Comparison of ENCODE assay signal across 9 cellular contexts in the genomic region with DNA sequence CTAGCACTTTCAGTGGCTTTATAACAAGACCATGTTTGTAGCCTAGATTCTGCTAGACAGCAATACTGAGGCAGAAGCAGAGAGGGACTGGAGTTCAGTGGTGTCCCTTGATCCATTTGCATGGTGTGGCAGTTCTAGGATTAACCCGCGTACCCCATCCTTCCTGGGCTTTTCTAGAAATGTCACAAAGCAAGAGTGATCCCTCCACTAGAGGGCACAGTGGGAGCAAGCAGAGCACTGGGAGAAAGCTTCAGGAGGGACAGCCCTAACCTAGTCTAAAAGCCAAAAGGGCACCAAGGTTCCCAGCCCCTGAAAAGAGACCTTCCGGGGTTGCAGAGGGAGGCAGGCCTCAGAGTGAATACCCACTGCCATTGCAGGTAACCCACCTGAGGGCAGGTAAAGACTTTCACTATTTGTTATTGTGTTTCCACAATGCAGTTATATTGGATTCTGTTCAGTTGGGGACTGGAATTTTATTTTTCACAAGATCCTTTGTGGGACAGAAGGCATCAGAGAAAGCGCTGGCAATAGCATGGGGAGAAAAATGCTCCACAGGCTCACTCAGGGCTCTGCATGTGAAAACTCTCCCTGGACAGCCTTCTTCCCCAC.
DNase-seq lines count a peak whose midpoint lies in the region; ATAC-seq, FAIRE-seq and TF ChIP-seq lines count a peak whose summit lies in the region.
"Had no signal": no experiment of that assay in that cellular context is flagged by ENCODE, and none has a peak within 500 bp of the region (broad histone marks: within the 10 kb centered on the region; RNA-seq: fewer than 3 reads in every experiment).

No MANE protein-coding gene starts in this region.

- no peaks in the 10 kb centered on the region for H3K4me1 ChIP-seq in H9 (ENCODE audit: insufficient read depth, low read length)
- no peaks in the 10 kb centered on the region for H3K4me1 ChIP-seq in H1 (replicated peaks in 1 of 4; ENCODE audit: control insufficient read depth in 3 of 4, insufficient read depth in 4 of 4, low read length in 3 of 4)

- no CpG with 5 or more reads among the region's 4 CpGs for WGBS in H9 (ENCODE audit: extremely low coverage, insufficient read length, low lambda C conversion rate)
- WGBS in H1 (ENCODE audit: extremely low coverage in 1 of 2, insufficient coverage in 1 of 2, insufficient read length in 1 of 2, insufficient replicate concordance in 2 of 2, low coverage in 1 of 2, low lambda C conversion rate in 2 of 2, missing lambda C conversion rate in 1 of 2), 2 experiments, result 66% methylated on average over 4 of the region's 4 CpGs; no CpG with 5 or more reads in 1 of the 2 experiments

- H2AK5ac ChIP-seq in H9 (ENCODE audit: insufficient read length, low read length) (no peak overlapping the region), H1 (ENCODE audit: low read depth, low read length) (no peak overlapping the region)

- H4K5ac ChIP-seq in H9 (ENCODE audit: insufficient read length, low read depth, low read length) (no peak overlapping the region), H1 (ENCODE audit: insufficient read length, low read depth, low read length) (no peak overlapping the region)

- H4K91ac ChIP-seq in H9 (ENCODE audit: insufficient read length, low read depth, low read length), result no peak overlapping the region
- no peak overlapping the region for H4K91ac ChIP-seq in H1 (replicated peaks; ENCODE audit: insufficient read length, low read length)

- TF ChIP-seq EP300 in H1 (IDR thresholded peaks at IDR 0.05; ENCODE audit: borderline replicate concordance in 1 of 2, low read depth in 2 of 2, low read length in 2 of 2), result no peak

- TF ChIP-seq RAD21 in H1 (IDR thresholded peaks at IDR 0.05 in 1 of 2, conservative IDR thresholded peaks at IDR 0.05 in 1 of 2; ENCODE audit: low read depth in 2 of 2, low read length in 2 of 2), result peak; percentile 90 to 92

- H4K20me1 ChIP-seq in H9 (ENCODE audit: control insufficient read depth, insufficient read depth, insufficient read length) (no peaks in the 10 kb centered on the region), H1 (replicated peaks in 1 of 2; ENCODE audit: control insufficient read depth in 1 of 2, insufficient read depth in 2 of 2, low read length in 2 of 2) (no peaks in the 10 kb centered on the region)

- H3K4me3 ChIP-seq in H1 (ENCODE audit: extremely low read depth in 1 of 4, insufficient read depth in 2 of 4, low read depth in 3 of 4, low read length in 4 of 4), result no peak overlapping the region

- H3K27me3 Mint-ChIP-seq in H9 (ENCODE audit: low read depth), result no peaks in the 10 kb centered on the region
- peaks cover 3% of the 10 kb centered on the region for H3K27me3 Mint-ChIP-seq in activated CD4-positive, alpha-beta memory T cell treated with anti-CD3 and anti-CD28 coated beads, Interleukin-2, amount 10 ng/mL, durations not matched to agents 7 days and 5 days
- H3K27me3 Mint-ChIP-seq in stimulated activated naive B cell treated with anti-CD40 and anti-IgM and Interleukin-4, amounts not matched to agents 10 μg/mL and 1 μg/mL and 100 μg/mL, for 72 hours, result no peaks in the 10 kb centered on the region

- no peaks in the 10 kb centered on the region; a peak in 1 of 5 replicates for H3K9me3 Mint-ChIP-seq in H9
- no peaks in the 10 kb centered on the region for H3K9me3 Mint-ChIP-seq in activated CD4-positive, alpha-beta memory T cell treated with anti-CD3 and anti-CD28 coated beads, Interleukin-2, amount 10 ng/mL, durations not matched to agents 7 days and 5 days
- H3K9me3 Mint-ChIP-seq in stimulated activated naive B cell treated with anti-CD40 and anti-IgM and Interleukin-4, amounts not matched to agents 10 μg/mL and 1 μg/mL and 100 μg/mL, for 72 hours, result no peaks in the 10 kb centered on the region
- H3K9me3 Mint-ChIP-seq: dendritic cell treated with granulocyte-macrophage colony-stimulating factor and Interleukin-4, amounts not matched to agents 40 ng/mL and 50 ng/mL, for 4 days had no signal

- no peak overlapping the region for H2BK120ac ChIP-seq in H9 (ENCODE audit: low read depth, low read length, poor library complexity, severe bottlenecking)
- H2BK120ac ChIP-seq in H1 (replicated peaks; ENCODE audit: low read depth, low read length), result no peak overlapping the region

- H3K79me2 ChIP-seq in H9 (ENCODE audit: insufficient read depth, low read length) (no peaks in the 10 kb centered on the region), H1 (ENCODE audit: control insufficient read depth in 1 of 2, insufficient read depth in 2 of 2, low read length in 2 of 2) (no peaks in the 10 kb centered on the region)

- TF ChIP-seq CTCF in H9 (conservative IDR thresholded peaks at IDR 0.05) (peak; percentile 86), H1 (IDR thresholded peaks at IDR 0.05; ENCODE audit: control extremely low read depth in 1 of 3, insufficient read depth in 1 of 3, low read depth in 1 of 3, low read length in 3 of 3) (peak; percentile 59 to 85 (median 77))

- H3K4me2 ChIP-seq in H9 (ENCODE audit: insufficient read depth, insufficient read length, low read length) (no peak overlapping the region), H1 (ENCODE audit: insufficient read depth in 1 of 2, low read depth in 2 of 2, low read length in 2 of 2) (no peak overlapping the region)

- H3K36me3 Mint-ChIP-seq in H9 (ENCODE audit: insufficient read depth in 1 of 3, low read depth in 3 of 3), result peaks cover 20 to 30% (median 25%) of the 10 kb centered on the region in 3 experiments; a peak in 6 of 7 replicates
- no peaks in the 10 kb centered on the region for H3K36me3 Mint-ChIP-seq in activated CD4-positive, alpha-beta memory T cell treated with anti-CD3 and anti-CD28 coated beads, Interleukin-2, amount 10 ng/mL, durations not matched to agents 7 days and 5 days (ENCODE audit: low read depth)
- peaks cover 4 to 7% of the 10 kb centered on the region in 2 donors for H3K36me3 Mint-ChIP-seq in stimulated activated naive B cell treated with anti-CD40 and anti-IgM and Interleukin-4, amounts not matched to agents 10 μg/mL and 1 μg/mL and 100 μg/mL, for 72 hours

- H2BK12ac ChIP-seq in H9 (ENCODE audit: insufficient read length, low read depth, low read length) (no peak overlapping the region), H1 (ENCODE audit: low read depth, low read length) (no peak overlapping the region)

- H3K9me3 ChIP-seq in H9 (ENCODE audit: control insufficient read depth, low read depth, low read length) (no peaks in the 10 kb centered on the region), H1 (ENCODE audit: insufficient read depth in 2 of 2, low read depth in 1 of 2, low read length in 1 of 2) (no peaks in the 10 kb centered on the region)

- H3K9ac ChIP-seq in H9 (ENCODE audit: extremely low read depth, insufficient read length, low read length), result no peak overlapping the region
- no peak overlapping the region for H3K9ac ChIP-seq in H1 (replicated peaks in 1 of 4; ENCODE audit: extremely low read depth in 1 of 4, low read depth in 3 of 4, low read length in 3 of 4)

- H3K79me1 ChIP-seq in H9 (ENCODE audit: insufficient read depth, low read depth, low read length, poor library complexity, severe bottlenecking), result no peaks in the 10 kb centered on the region
- no peaks in the 10 kb centered on the region for H3K79me1 ChIP-seq in H1 (ENCODE audit: low read depth, low read length)

- no peak overlapping the region for H3K4me3 Mint-ChIP-seq in H9
- no peak overlapping the region for H3K4me3 Mint-ChIP-seq in activated CD4-positive, alpha-beta memory T cell treated with anti-CD3 and anti-CD28 coated beads, Interleukin-2, amount 10 ng/mL, durations not matched to agents 7 days and 5 days
- no peak overlapping the region for H3K4me3 Mint-ChIP-seq in stimulated activated naive B cell treated with anti-CD40 and anti-IgM and Interleukin-4, amounts not matched to agents 10 μg/mL and 1 μg/mL and 100 μg/mL, for 72 hours
- H3K4me3 Mint-ChIP-seq: dendritic cell treated with granulocyte-macrophage colony-stimulating factor and Interleukin-4, amounts not matched to agents 40 ng/mL and 50 ng/mL, for 4 days had no signal

- H2BK15ac ChIP-seq in H9 (ENCODE audit: low read depth, low read length) (no peak overlapping the region), H1 (ENCODE audit: low read length) (no peak overlapping the region)

- H3K23me2 ChIP-seq in H9 (ENCODE audit: insufficient read length, low read depth, low read length, poor library complexity, severe bottlenecking) (no peaks in the 10 kb centered on the region), H1 (ENCODE audit: low read depth, low read length) (no peaks in the 10 kb centered on the region)

- H3K23ac ChIP-seq in H9 (ENCODE audit: insufficient read length, low read depth, low read length) (no peak overlapping the region), H1 (ENCODE audit: insufficient read length) (no peak overlapping the region)

- H3K4me1 Mint-ChIP-seq in H9, result peaks cover 2 to 10% of the 10 kb centered on the region in 2 experiments; a peak in 2 of 4 replicates
- no peaks in the 10 kb centered on the region for H3K4me1 Mint-ChIP-seq in activated CD4-positive, alpha-beta memory T cell treated with anti-CD3 and anti-CD28 coated beads, Interleukin-2, amount 10 ng/mL, durations not matched to agents 7 days and 5 days
- H3K4me1 Mint-ChIP-seq in stimulated activated naive B cell treated with anti-CD40 and anti-IgM and Interleukin-4, amounts not matched to agents 10 μg/mL and 1 μg/mL and 100 μg/mL, for 72 hours, result peaks cover 14 to 16% of the 10 kb centered on the region in 2 donors

- no peak overlapping the region for H2BK20ac ChIP-seq in H9 (ENCODE audit: low read depth, low read length, poor library complexity, severe bottlenecking)
- H2BK20ac ChIP-seq in H1 (ENCODE audit: low read length), result no peak overlapping the region

- no peak overlapping the region; a peak in 1 of 7 replicates for H3K27ac Mint-ChIP-seq in H9
- no peak overlapping the region for H3K27ac Mint-ChIP-seq in activated CD4-positive, alpha-beta memory T cell treated with anti-CD3 and anti-CD28 coated beads, Interleukin-2, amount 10 ng/mL, durations not matched to agents 7 days and 5 days
- H3K27ac Mint-ChIP-seq in stimulated activated naive B cell treated with anti-CD40 and anti-IgM and Interleukin-4, amounts not matched to agents 10 μg/mL and 1 μg/mL and 100 μg/mL, for 72 hours, result no peak overlapping the region
- H3K27ac Mint-ChIP-seq: dendritic cell treated with granulocyte-macrophage colony-stimulating factor and Interleukin-4, amounts not matched to agents 40 ng/mL and 50 ng/mL, for 4 days had no signal

- POLR2A ChIA-PET in activated CD4-positive, alpha-beta memory T cell treated with anti-CD3 and anti-CD28 coated beads, Interleukin-2, amount 10 ng/mL, durations not matched to agents 7 days and 5 days (lab: Charles Lee), result interaction anchor here (0.6 kb wide), 1 partner anchor 312 kb away, joined by 3 read pairs; no protein-coding TSS in a partner anchor
- POLR2A ChIA-PET in H1 (lab: Charles Lee; ENCODE audit: partially characterized antibody), result interaction anchor here (1.0 kb wide), 1 partner anchor 335 kb away, joined by 3 read pairs; a partner anchor contains a TSS

- H3T11ph ChIP-seq in H9 (ENCODE audit: low read length), result no peak overlapping the region

- FAIRE-seq in H1 (lab: Jason Lieb, UNC), result peak; percentile 95

- H3K27me3 ChIP-seq in H9 (ENCODE audit: insufficient read depth, low read length), result no peaks in the 10 kb centered on the region; the same call in 1 of the 2 replicates
- no peaks in the 10 kb centered on the region for H3K27me3 ChIP-seq in H1 (replicated peaks in 1 of 4; ENCODE audit: control insufficient read depth in 3 of 4, extremely low read depth in 1 of 4, insufficient read depth in 3 of 4, low read length in 3 of 4)

- peaks cover 0 to 13% (median 0%) of the 10 kb centered on the region in 4 experiments; a peak in 5 of 8 replicates for H3K36me3 ChIP-seq in H1 (ENCODE audit: control insufficient read depth in 2 of 4, insufficient read depth in 4 of 4, low read length in 3 of 4)

- H3K56ac ChIP-seq in H9 (ENCODE audit: insufficient read length, low read depth, low read length) (no peak overlapping the region), H1 (replicated peaks; ENCODE audit: insufficient read length, low read depth, low read length) (no peak overlapping the region)

- H2BK5ac ChIP-seq in H9 (ENCODE audit: insufficient read length, low read length) (no peak overlapping the region), H1 (ENCODE audit: low read depth, low read length) (no peak overlapping the region)

- H3K27ac ChIP-seq in H9 (ENCODE audit: insufficient read length, low read depth, low read length) (no peak overlapping the region), H1 (ENCODE audit: low read depth, low read length) (no peak overlapping the region)

- CTCF ChIA-PET in activated CD4-positive, alpha-beta memory T cell treated with anti-CD3 and anti-CD28 coated beads, Interleukin-2, amount 10 ng/mL, durations not matched to agents 7 days and 5 days (lab: Charles Lee), result interaction anchor here (1.0 to 2.9 kb wide), 7 partner anchors 9 to 471 kb away, joined by 3 to 15 read pairs (median 4); a partner anchor contains a TSS
- CTCF ChIA-PET in H1 (lab: Charles Lee; ENCODE audit: partially characterized antibody), result interaction anchor here (0.6 to 3.0 kb wide), 18 partner anchors 10 to 378 kb away, joined by 3 to 20 read pairs (median 3); no protein-coding TSS in a partner anchor

- no peak overlapping the region for H3K18ac ChIP-seq in H9 (ENCODE audit: insufficient read length, low read depth, low read length)
- H3K18ac ChIP-seq in H1 (ENCODE audit: extremely low read depth, low read length), result no peak overlapping the region

- H4K8ac ChIP-seq in H9 (replicated peaks; ENCODE audit: insufficient read length, low read depth, low read length), result no peak overlapping the region
- no peak overlapping the region for H4K8ac ChIP-seq in H1 (ENCODE audit: extremely low read depth, insufficient read depth, low read length)

- H2AFZ ChIP-seq in H9 (ENCODE audit: low read length) (no peak overlapping the region), H1 (ENCODE audit: low read length) (no peak overlapping the region)

- H3K14ac ChIP-seq in H9 (ENCODE audit: insufficient read depth, low read length), result no peak overlapping the region
- no peak overlapping the region for H3K14ac ChIP-seq in H1 (ENCODE audit: insufficient read length)

- DNase-seq in DMS153 treated with DMSO at 0.1 percent for 48 hours (lab: John Stamatoyannopoulos, UW; ENCODE audit: unreplicated experiment) (peak; percentile 41), H9 (peak; percentile 79), NCI-H82 treated with DMSO at 0.1 percent for 48 hours (lab: John Stamatoyannopoulos, UW; ENCODE audit: unreplicated experiment) (peak; percentile 68), H1 (ENCODE audit: low read depth in 1 of 2, low spot score in 2 of 2) (peak; percentile 51 to 81), midbrain (lab: John Stamatoyannopoulos, UW) (peak; percentile 4)
- DNase-seq in activated CD4-positive, alpha-beta memory T cell treated with anti-CD3 and anti-CD28 coated beads, Interleukin-2, amount 10 ng/mL, durations not matched to agents 7 days and 5 days, result peak; percentile 54
- peak; percentile 50 for DNase-seq in stimulated activated naive B cell treated with anti-CD40 and anti-IgM and Interleukin-4, amounts not matched to agents 10 μg/mL and 1 μg/mL and 100 μg/mL, for 72 hours

- ATAC-seq in stimulated activated naive B cell treated with anti-CD40 and anti-IgM and Interleukin-4, amounts not matched to agents 10 μg/mL and 1 μg/mL and 100 μg/mL, for 72 hours (replicated peaks), result peak; percentile 82 to 87
- ATAC-seq in HG03439 (IDR thresholded peaks at IDR 0.05; ENCODE audit: unreplicated experiment), result no peak

- no peak overlapping the region for H3K4ac ChIP-seq in H9 (ENCODE audit: low read depth, low read length)
- no peak overlapping the region for H3K4ac ChIP-seq in H1 (replicated peaks; ENCODE audit: insufficient read length, low read depth, low read length)

- no peak for TF ChIP-seq POLR2A in H1 (IDR thresholded peaks at IDR 0.05; ENCODE audit: control extremely low read depth in 1 of 2, low read depth in 2 of 2, low read length in 2 of 2)

Comparison
In these comparisons a context has a peak if more than half of its experiments do, and no peak if none do; other contexts are left out.
1. DNase-seq: peak in every context shown above with its lines; median percentile 79 in H9; 68 in NCI-H82 treated with DMSO at 0.1 percent for 48 hours; 66 in H1; 54 in activated CD4-positive, alpha-beta memory T cell treated with anti-CD3 and anti-CD28 coated beads, Interleukin-2, amount 10 ng/mL, durations not matched to agents 7 days and 5 days; 50 in stimulated activated naive B cell treated with anti-CD40 and anti-IgM and Interleukin-4, amounts not matched to agents 10 μg/mL and 1 μg/mL and 100 μg/mL, for 72 hours; 41 in DMS153 treated with DMSO at 0.1 percent for 48 hours; 4 in midbrain.